In the genomic region with DNA sequence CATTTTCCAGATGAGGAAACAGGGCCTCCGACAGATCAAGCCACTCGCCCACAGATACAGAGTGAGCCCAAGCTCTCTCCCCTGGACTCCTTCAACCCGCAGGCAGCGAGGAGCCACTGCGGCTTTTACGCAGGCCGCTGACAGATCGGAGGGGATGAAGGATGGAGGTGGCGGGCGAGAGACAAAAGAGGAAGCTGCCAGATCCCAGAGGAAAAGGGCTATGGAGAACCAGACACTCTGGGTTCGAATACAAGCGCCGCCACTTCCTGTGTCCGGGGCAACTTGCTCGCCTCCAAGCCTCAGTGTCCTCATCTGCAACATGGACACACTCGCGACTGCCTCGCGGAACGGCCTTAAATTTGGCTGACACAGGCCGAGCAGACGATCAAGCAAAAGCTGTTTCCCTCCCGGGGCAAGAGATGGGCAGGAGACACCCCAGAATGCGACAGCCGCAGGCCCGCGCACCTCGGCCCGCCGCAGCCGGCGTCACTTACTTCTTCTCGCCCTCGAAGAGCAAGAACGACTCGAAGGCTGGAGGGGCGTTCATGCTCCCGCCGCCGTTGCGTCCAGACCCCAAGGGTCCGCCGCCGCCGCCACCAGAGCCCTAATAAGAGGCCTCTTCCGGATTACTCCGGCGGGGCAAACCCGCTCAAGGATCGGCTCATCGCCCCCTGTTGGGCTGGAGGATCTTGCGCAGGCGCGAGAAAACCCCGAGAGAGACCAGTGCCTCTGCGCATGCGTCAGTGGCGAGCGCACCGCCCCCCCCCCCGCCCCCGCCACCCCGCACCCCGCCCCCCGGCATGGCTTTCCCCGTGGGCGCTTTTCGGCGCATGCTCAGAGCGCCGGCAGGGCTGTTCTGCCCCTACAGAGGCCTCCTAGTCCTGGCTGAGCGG, we compare ENCODE assay signal across 7 cellular contexts. TPM values are rescaled to one million over a fixed set of nuclear protein-coding genes. Genes with fewer than 3 reads are reported as not detected.
DNase-seq lines count a peak whose midpoint lies in the region; ATAC-seq and TF ChIP-seq lines count a peak whose summit lies in the region.
"Not testable (repeated sequence)": the region's sequence is repeated elsewhere in the genome, so short reads cannot be mapped to it uniquely, and the experiment has no call there.

A gene (minus strand): TSS at position 609 of the 893 bp plus-strand sequence. CDS start 62 bp downstream, at position 547.

- peak within 1 kb of the TSS; percentile 88 for H3K27ac Mint-ChIP-seq in activated CD8-positive, alpha-beta memory T cell treated with anti-CD3 and anti-CD28 coated beads, Interleukin-2, amount 10 ng/mL, durations not matched to agents 7 days and 5 days

- not testable (repeated sequence) for H3K27me3 Mint-ChIP-seq in activated CD8-positive, alpha-beta memory T cell treated with anti-CD3 and anti-CD28 coated beads, Interleukin-2, amount 10 ng/mL, durations not matched to agents 7 days and 5 days

- H3K27ac ChIP-seq in dorsolateral prefrontal cortex: peak within 1 kb of the TSS in 6 of 59 donors; percentile 20 to 79 (median 64)
- H3K27ac ChIP-seq in liver (ENCODE audit: low read depth in 1 of 2, low read length in 2 of 2): not testable (repeated sequence)

- not testable (repeated sequence) for TF ChIP-seq RAD21 in liver (IDR thresholded peaks at IDR 0.05)

- TF ChIP-seq CTCF in dorsolateral prefrontal cortex (IDR thresholded peaks at IDR 0.05 in 54 of 56, conservative IDR thresholded peaks at IDR 0.05 in 2 of 56; ENCODE audit: low read depth in 1 of 56, partially characterized antibody in 56 of 56): peak in 53 of 56 donors; percentile 19 to 82 (median 52)
- TF ChIP-seq CTCF in liver (IDR thresholded peaks at IDR 0.05; ENCODE audit: low read depth, low read length, missing input control): peak; percentile 31

- H3K4me3 ChIP-seq in dorsolateral prefrontal cortex (peak within 1 kb of the TSS in 57 of 59 donors; percentile 14 to 68 (median 53)), liver (ENCODE audit: low read depth in 1 of 3, low read length in 3 of 3) (peak within 1 kb of the TSS in 2 of 3 donors; percentile 43 to 48)

- not testable (repeated sequence) for H3K36me3 Mint-ChIP-seq in activated CD8-positive, alpha-beta memory T cell treated with anti-CD3 and anti-CD28 coated beads, Interleukin-2, amount 10 ng/mL, durations not matched to agents 7 days and 5 days

- H3K9me3 Mint-ChIP-seq in activated CD8-positive, alpha-beta memory T cell treated with anti-CD3 and anti-CD28 coated beads, Interleukin-2, amount 10 ng/mL, durations not matched to agents 7 days and 5 days (ENCODE audit: low read depth): not testable (repeated sequence)

- not testable (repeated sequence) for H3K9ac ChIP-seq in liver (ENCODE audit: low read depth in 1 of 2, low read length in 2 of 2)

- peak within 1 kb of the TSS; percentile 83 for H3K4me3 Mint-ChIP-seq in activated CD8-positive, alpha-beta memory T cell treated with anti-CD3 and anti-CD28 coated beads, Interleukin-2, amount 10 ng/mL, durations not matched to agents 7 days and 5 days

- CTCF ChIA-PET in activated CD8-positive, alpha-beta memory T cell treated with anti-CD3 and anti-CD28 coated beads, Interleukin-2, amount 10 ng/mL, durations not matched to agents 7 days and 5 days (lab: Charles Lee): not testable (repeated sequence)

- under 1% methylated on average over 58 of the region's 72 CpGs for WGBS in liver

- intact Hi-C loops in dorsolateral prefrontal cortex (cut with DNase I): not testable (repeated sequence)

- H3K9me3 ChIP-seq in liver (ENCODE audit: control insufficient read depth in 4 of 4, low read length in 3 of 4): not testable (repeated sequence)

- peak; percentile 84 for ATAC-seq in GM18867 (IDR thresholded peaks at IDR 0.05; ENCODE audit: unreplicated experiment)
- peak; percentile 87 for ATAC-seq in HG02870 (IDR thresholded peaks at IDR 0.05; ENCODE audit: unreplicated experiment)
- peak; percentile 93 for ATAC-seq in activated CD8-positive, alpha-beta memory T cell treated with anti-CD3 and anti-CD28 coated beads, Interleukin-2, amount 10 ng/mL, durations not matched to agents 7 days and 5 days

- not testable (repeated sequence) for H3K4me1 Mint-ChIP-seq in activated CD8-positive, alpha-beta memory T cell treated with anti-CD3 and anti-CD28 coated beads, Interleukin-2, amount 10 ng/mL, durations not matched to agents 7 days and 5 days

- H3K36me3 ChIP-seq in liver (ENCODE audit: control insufficient read depth in 4 of 4, insufficient read depth in 3 of 4, low read depth in 1 of 4, low read length in 3 of 4): not testable (repeated sequence)

- H3K27me3 ChIP-seq in dorsolateral prefrontal cortex; liver (ENCODE audit: control insufficient read depth in 4 of 4, insufficient read depth in 4 of 4, low read length in 3 of 4): not testable (repeated sequence)

- DNase-seq in NCI-H460 (ENCODE audit: extremely low read depth, low read depth): peak; percentile 63
- peak; percentile 87 for DNase-seq in activated CD8-positive, alpha-beta memory T cell treated with anti-CD3 and anti-CD28 coated beads, Interleukin-2, amount 10 ng/mL, durations not matched to agents 7 days and 5 days
- DNase-seq in dorsolateral prefrontal cortex: peak; percentile 56 to 95 (median 87)
- peak; percentile 74 to 100 (median 86) for DNase-seq in stimulated activated CD4-positive, alpha-beta T cell treated with anti-CD3 and anti-CD28 coated beads, Interleukin-12 subunit alpha, Interleukin-12 subunit beta, amount 100 ng/mL, for 48 hours (ENCODE audit: low read depth in 2 of 3, low spot score in 1 of 3)

- not testable (repeated sequence) for H3K4me1 ChIP-seq in liver (ENCODE audit: control insufficient read depth in 4 of 4, insufficient read depth in 4 of 4, low read length in 3 of 4)

TF ChIP-seq in liver, 16 proteins besides CTCF, POLR2A, EP300 and RAD21:
- TF ChIP-seq GABPA (IDR thresholded peaks at IDR 0.05 in 1 of 2, conservative IDR thresholded peaks at IDR 0.05 in 1 of 2): peak in 1 of 2 donors; percentile 74

RNA-seq across cellular contexts. Expression of the gene that starts here (rescaled TPM):
- 42.4 and 43.0 TPM in 2 replicates for total RNA-seq in NCI-H460 (2014; rRNA removed; shearing (Covaris generic))
- polyA plus RNA-seq in NCI-H460 (2014; cell fraction: nucleus; rRNA removed): 21.4 and 22.9 TPM in 2 replicates
- 10 to 100 TPM; 52.9 to 56.7 TPM for total RNA-seq in activated CD8-positive, alpha-beta memory T cell treated with anti-CD3 and anti-CD28 coated beads, Interleukin-2, amount 10 ng/mL, durations not matched to agents 7 days and 5 days
- 10 to 100 TPM; 24.6 to 54.2 (median 35.4) TPM for total RNA-seq in dorsolateral prefrontal cortex
- 10 to 100 TPM in 1 of 2 donors, 1 to 10 TPM in 1; 9.6 to 17.4 TPM for total RNA-seq in liver
- polyA plus RNA-seq in liver: 10 to 100 TPM; 43.6 to 50.3 TPM
